Comparison of ENCODE assay signal across 1 cellular context in the genomic region with DNA sequence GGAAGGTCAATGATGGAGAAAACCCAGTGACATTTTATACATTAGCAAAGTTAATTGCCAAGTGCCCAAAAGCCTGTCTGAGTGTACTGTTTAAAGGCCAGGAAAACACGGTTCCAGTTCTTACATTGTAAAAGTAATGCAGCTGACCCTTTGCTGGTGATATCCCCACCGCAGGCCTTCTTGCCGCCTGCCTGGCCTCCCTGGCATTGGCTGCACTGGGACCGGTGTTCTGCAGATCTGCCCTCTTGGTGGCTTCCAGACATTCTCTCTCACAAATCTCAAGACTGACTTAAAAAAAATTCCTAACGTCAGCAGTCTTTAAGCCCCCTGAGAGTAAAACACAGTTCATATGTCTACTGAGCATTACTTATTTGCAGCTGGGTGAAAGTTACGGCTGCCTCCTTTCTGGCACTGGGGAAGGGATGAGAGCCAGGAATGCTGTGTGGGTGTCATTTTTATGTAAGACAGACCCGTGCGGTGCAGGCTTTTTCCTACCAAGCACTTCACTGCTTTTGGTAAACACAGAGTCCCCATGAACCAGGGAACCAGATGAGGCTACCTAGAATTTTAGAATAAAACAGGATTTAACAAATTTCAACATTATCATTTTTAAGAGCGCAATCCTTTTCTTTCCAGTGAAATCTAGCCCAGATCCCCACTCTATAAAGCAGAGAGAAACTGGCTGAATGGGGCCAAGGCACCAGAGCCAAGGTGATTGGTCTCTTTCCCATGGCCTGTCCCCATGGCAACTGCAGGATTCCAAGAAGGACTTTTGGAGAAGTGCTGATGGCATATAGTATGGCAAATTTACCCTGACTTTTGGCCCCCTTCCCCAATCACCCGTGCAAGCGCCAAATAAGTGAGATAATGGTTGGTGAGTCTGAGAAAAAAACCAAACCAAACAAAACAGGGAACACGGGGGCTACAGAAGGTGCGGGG.
TF ChIP-seq lines count a peak whose summit lies in the region.

No MANE protein-coding gene starts in this region.

TF ChIP-seq in GM23338, 12 proteins besides CTCF, POLR2A, EP300 and RAD21 (continued from another document):
- TF ChIP-seq, protein P1, sequence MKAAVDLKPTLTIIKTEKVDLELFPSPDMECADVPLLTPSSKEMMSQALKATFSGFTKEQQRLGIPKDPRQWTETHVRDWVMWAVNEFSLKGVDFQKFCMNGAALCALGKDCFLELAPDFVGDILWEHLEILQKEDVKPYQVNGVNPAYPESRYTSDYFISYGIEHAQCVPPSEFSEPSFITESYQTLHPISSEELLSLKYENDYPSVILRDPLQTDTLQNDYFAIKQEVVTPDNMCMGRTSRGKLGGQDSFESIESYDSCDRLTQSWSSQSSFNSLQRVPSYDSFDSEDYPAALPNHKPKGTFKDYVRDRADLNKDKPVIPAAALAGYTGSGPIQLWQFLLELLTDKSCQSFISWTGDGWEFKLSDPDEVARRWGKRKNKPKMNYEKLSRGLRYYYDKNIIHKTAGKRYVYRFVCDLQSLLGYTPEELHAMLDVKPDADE (IDR thresholded peaks at IDR 0.05): no peak
- TF ChIP-seq, protein P2, sequence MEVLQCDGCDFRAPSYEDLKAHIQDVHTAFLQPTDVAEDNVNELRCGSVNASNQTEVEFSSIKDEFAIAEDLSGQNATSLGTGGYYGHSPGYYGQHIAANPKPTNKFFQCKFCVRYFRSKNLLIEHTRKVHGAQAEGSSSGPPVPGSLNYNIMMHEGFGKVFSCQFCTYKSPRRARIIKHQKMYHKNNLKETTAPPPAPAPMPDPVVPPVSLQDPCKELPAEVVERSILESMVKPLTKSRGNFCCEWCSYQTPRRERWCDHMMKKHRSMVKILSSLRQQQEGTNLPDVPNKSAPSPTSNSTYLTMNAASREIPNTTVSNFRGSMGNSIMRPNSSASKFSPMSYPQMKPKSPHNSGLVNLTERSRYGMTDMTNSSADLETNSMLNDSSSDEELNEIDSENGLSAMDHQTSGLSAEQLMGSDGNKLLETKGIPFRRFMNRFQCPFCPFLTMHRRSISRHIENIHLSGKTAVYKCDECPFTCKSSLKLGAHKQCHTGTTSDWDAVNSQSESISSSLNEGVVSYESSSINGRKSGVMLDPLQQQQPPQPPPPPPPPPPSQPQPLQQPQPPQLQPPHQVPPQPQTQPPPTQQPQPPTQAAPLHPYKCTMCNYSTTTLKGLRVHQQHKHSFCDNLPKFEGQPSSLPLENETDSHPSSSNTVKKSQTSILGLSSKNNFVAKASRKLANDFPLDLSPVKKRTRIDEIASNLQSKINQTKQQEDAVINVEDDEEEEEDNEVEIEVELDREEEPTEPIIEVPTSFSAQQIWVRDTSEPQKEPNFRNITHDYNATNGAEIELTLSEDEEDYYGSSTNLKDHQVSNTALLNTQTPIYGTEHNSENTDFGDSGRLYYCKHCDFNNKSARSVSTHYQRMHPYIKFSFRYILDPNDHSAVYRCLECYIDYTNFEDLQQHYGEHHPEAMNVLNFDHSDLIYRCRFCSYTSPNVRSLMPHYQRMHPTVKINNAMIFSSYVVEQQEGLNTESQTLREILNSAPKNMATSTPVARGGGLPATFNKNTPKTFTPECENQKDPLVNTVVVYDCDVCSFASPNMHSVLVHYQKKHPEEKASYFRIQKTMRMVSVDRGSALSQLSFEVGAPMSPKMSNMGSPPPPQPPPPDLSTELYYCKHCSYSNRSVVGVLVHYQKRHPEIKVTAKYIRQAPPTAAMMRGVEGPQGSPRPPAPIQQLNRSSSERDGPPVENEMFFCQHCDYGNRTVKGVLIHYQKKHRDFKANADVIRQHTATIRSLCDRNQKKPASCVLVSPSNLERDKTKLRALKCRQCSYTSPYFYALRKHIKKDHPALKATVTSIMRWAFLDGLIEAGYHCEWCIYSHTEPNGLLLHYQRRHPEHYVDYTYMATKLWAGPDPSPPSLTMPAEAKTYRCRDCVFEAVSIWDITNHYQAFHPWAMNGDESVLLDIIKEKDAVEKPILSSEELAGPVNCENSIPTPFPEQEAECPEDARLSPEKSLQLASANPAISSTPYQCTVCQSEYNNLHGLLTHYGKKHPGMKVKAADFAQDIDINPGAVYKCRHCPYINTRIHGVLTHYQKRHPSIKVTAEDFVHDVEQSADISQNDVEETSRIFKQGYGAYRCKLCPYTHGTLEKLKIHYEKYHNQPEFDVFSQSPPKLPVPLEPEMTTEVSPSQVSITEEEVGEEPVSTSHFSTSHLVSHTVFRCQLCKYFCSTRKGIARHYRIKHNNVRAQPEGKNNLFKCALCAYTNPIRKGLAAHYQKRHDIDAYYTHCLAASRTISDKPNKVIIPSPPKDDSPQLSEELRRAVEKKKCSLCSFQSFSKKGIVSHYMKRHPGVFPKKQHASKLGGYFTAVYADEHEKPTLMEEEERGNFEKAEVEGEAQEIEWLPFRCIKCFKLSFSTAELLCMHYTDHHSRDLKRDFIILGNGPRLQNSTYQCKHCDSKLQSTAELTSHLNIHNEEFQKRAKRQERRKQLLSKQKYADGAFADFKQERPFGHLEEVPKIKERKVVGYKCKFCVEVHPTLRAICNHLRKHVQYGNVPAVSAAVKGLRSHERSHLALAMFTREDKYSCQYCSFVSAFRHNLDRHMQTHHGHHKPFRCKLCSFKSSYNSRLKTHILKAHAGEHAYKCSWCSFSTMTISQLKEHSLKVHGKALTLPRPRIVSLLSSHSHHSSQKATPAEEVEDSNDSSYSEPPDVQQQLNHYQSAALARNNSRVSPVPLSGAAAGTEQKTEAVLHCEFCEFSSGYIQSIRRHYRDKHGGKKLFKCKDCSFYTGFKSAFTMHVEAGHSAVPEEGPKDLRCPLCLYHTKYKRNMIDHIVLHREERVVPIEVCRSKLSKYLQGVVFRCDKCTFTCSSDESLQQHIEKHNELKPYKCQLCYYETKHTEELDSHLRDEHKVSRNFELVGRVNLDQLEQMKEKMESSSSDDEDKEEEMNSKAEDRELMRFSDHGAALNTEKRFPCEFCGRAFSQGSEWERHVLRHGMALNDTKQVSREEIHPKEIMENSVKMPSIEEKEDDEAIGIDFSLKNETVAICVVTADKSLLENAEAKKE (CRISPR knock-in tag; IDR thresholded peaks at IDR 0.05): no peak
- TF ChIP-seq EZH2 (IDR thresholded peaks at IDR 0.05; ENCODE audit: low read depth, unreplicated experiment) (no peak), NANOG (IDR thresholded peaks at IDR 0.05; ENCODE audit: borderline replicate concordance) (no peak), STAT1 (IDR thresholded peaks at IDR 0.05; ENCODE audit: unreplicated experiment) (no peak), ZNF114 (CRISPR knock-in tag; IDR thresholded peaks at IDR 0.05) (no peak), CREB1 (CRISPR knock-in tag; IDR thresholded peaks at IDR 0.05; ENCODE audit: low read depth) (no peak)
